In genomic region chr10:63204667-63205391, GRCh38 we compare ENCODE assay signal across 9 cellular contexts.
DNase-seq lines count a peak whose midpoint lies in the region; ATAC-seq and TF ChIP-seq lines count a peak whose summit lies in the region.
"Had no signal": no experiment of that assay in that cellular context is flagged by ENCODE, and none has a peak within 500 bp of the region (broad histone marks: within the 10 kb centered on the region; RNA-seq: fewer than 3 reads in every experiment).

No MANE protein-coding gene starts in this region.

- H3K9ac ChIP-seq in neural progenitor cell, result no peak overlapping the region

- 89% methylated on average over 4 of the region's 4 CpGs for WGBS in hepatocyte (ENCODE audit: low lambda C conversion rate, missing lambda C conversion rate)

- H3K4me3 ChIP-seq in CD4-positive, alpha-beta memory T cell (ENCODE audit: low read length in 2 of 2), result peak overlapping the region in 1 of 2 donors; percentile 7
- no peak overlapping the region for H3K4me3 ChIP-seq in hepatocyte
- no peak overlapping the region for H3K4me3 ChIP-seq in PC-9
- H3K4me3 ChIP-seq in neural progenitor cell, result no peak overlapping the region

- DNase-seq in CD4-positive, alpha-beta memory T cell, result no peak
- DNase-seq in effector memory CD8-positive, alpha-beta T cell, result no peak
- no peak for DNase-seq in hepatocyte (ENCODE audit: low spot score)
- no peak for DNase-seq in PC-9
- DNase-seq in neural progenitor cell (ENCODE audit: low spot score), result no peak
- DNase-seq in HK-2 (ENCODE audit: unreplicated experiment), result no peak
- DNase-seq: NCI-H748 treated with DMSO at 0.1 percent for 48 hours had no signal

- H3K4me1 ChIP-seq in CD4-positive, alpha-beta memory T cell (ENCODE audit: insufficient read depth, low read length), result peaks cover 43% of the 10 kb centered on the region
- H3K4me1 ChIP-seq in hepatocyte (ENCODE audit: insufficient read depth) (peaks cover 10% of the 10 kb centered on the region), PC-9 (replicated peaks; ENCODE audit: insufficient read depth) (no peaks in the 10 kb centered on the region), neural progenitor cell (peaks cover 49% of the 10 kb centered on the region)

- H3K79me2 ChIP-seq in hepatocyte (peaks cover 23% of the 10 kb centered on the region), PC-9 (ENCODE audit: low read depth) (no peaks in the 10 kb centered on the region; the same call in 1 of the 2 replicates), neural progenitor cell (ENCODE audit: low read depth) (peaks cover 70% of the 10 kb centered on the region)

- peak overlapping the region; percentile 3 to 78 (median 64) for H3K27ac Mint-ChIP-seq in CD4-positive, alpha-beta memory T cell
- H3K27ac Mint-ChIP-seq in effector memory CD8-positive, alpha-beta T cell, result peak overlapping the region; percentile 27 to 90
- H3K27ac Mint-ChIP-seq in neural progenitor cell, result no peak overlapping the region

- H3K9me2 ChIP-seq in hepatocyte (replicated peaks; ENCODE audit: insufficient read depth) (no peaks in the 10 kb centered on the region), PC-9 (ENCODE audit: insufficient read depth) (no peaks in the 10 kb centered on the region)

- H3K27ac ChIP-seq in CD4-positive, alpha-beta memory T cell (ENCODE audit: low read depth, low read length), result no peak overlapping the region
- H3K27ac ChIP-seq in hepatocyte (no peak overlapping the region), PC-9 (no peak overlapping the region), neural progenitor cell (no peak overlapping the region)

- ATAC-seq in GM19351 (IDR thresholded peaks at IDR 0.05; ENCODE audit: unreplicated experiment) (peak; percentile 42), HG03280 (IDR thresholded peaks at IDR 0.05; ENCODE audit: unreplicated experiment) (peak; percentile 39)
- peak; percentile 25 for ATAC-seq in effector memory CD8-positive, alpha-beta T cell (replicated peaks)

- no peak for TF ChIP-seq CTCF in hepatocyte (IDR thresholded peaks at IDR 0.05; ENCODE audit: poor library complexity)
- TF ChIP-seq CTCF in PC-9 (conservative IDR thresholded peaks at IDR 0.05), result no peak
- no peak for TF ChIP-seq CTCF in neural progenitor cell (IDR thresholded peaks at IDR 0.05)

- POLR2A ChIA-PET in CD4-positive, alpha-beta memory T cell (lab: Charles Lee; ENCODE audit: partially characterized antibody), result interaction anchor here (1.3 kb wide), 1 partner anchor 317 kb away, joined by 3 read pairs; the partner anchor contains the start of gene REEP3
- POLR2A ChIA-PET in PC-9 (lab: Charles Lee; ENCODE audit: unreplicated experiment), result no interaction called here

- BruUV-seq in PC-9 (replicated peaks; lab: Mats Ljungman, UMichigan), result no TSS peak

- no peaks in the 10 kb centered on the region for H3K9me3 Mint-ChIP-seq in CD4-positive, alpha-beta memory T cell
- H3K9me3 Mint-ChIP-seq in effector memory CD8-positive, alpha-beta T cell, result no peaks in the 10 kb centered on the region
- no peaks in the 10 kb centered on the region for H3K9me3 Mint-ChIP-seq in neural progenitor cell

- peaks cover 29 to 53% of the 10 kb centered on the region in 2 donors for H3K36me3 Mint-ChIP-seq in CD4-positive, alpha-beta memory T cell
- H3K36me3 Mint-ChIP-seq in effector memory CD8-positive, alpha-beta T cell (ENCODE audit: insufficient read depth), result peaks cover 50% of the 10 kb centered on the region
- peaks cover 24% of the 10 kb centered on the region for H3K36me3 Mint-ChIP-seq in neural progenitor cell

- H3K27me3 Mint-ChIP-seq in CD4-positive, alpha-beta memory T cell, result no peaks in the 10 kb centered on the region
- H3K27me3 Mint-ChIP-seq in effector memory CD8-positive, alpha-beta T cell, result no peaks in the 10 kb centered on the region
- no peaks in the 10 kb centered on the region for H3K27me3 Mint-ChIP-seq in neural progenitor cell (ENCODE audit: insufficient read depth, low read depth)

- no peaks in the 10 kb centered on the region for H3F3A ChIP-seq in PC-9 (ENCODE audit: insufficient read depth, low read depth)
- H3F3A ChIP-seq in neural progenitor cell (ENCODE audit: low read depth), result peaks cover 27% of the 10 kb centered on the region

- intact Hi-C loops in CD4-positive, alpha-beta memory T cell (cut with micrococcal nuclease), result no loop called here
- intact Hi-C loops in PC-9 (cut with micrococcal nuclease; ENCODE audit: unreplicated experiment), result no loop called here

- CTCF ChIA-PET in CD4-positive, alpha-beta memory T cell (lab: Charles Lee; ENCODE audit: partially characterized antibody), result interaction anchor here (0.8 to 2.9 kb wide), 4 partner anchors 11 to 515 kb away, joined by 3 to 11 read pairs (median 6); no protein-coding TSS in a partner anchor
- CTCF ChIA-PET in PC-9 (lab: Charles Lee), result no interaction called here

- H3K36me3 ChIP-seq in CD4-positive, alpha-beta memory T cell (ENCODE audit: insufficient read depth, low read length), result peaks cover 6% of the 10 kb centered on the region
- H3K36me3 ChIP-seq in hepatocyte (replicated peaks; ENCODE audit: insufficient read depth, low read depth) (no peaks in the 10 kb centered on the region), PC-9 (ENCODE audit: low read depth) (peaks cover 54% of the 10 kb centered on the region), neural progenitor cell (no peaks in the 10 kb centered on the region)

- H2AFZ ChIP-seq in hepatocyte (no peak overlapping the region), PC-9 (no peak overlapping the region), neural progenitor cell (replicated peaks) (no peak overlapping the region)

- peaks cover 35 to 48% (median 42%) of the 10 kb centered on the region in 4 donors for H3K4me1 Mint-ChIP-seq in CD4-positive, alpha-beta memory T cell
- peaks cover 27 to 41% of the 10 kb centered on the region in 2 donors for H3K4me1 Mint-ChIP-seq in effector memory CD8-positive, alpha-beta T cell (ENCODE audit: low read depth in 2 of 2)
- H3K4me1 Mint-ChIP-seq in neural progenitor cell, result peaks cover 17% of the 10 kb centered on the region

- H3K27me3 ChIP-seq in CD4-positive, alpha-beta memory T cell (ENCODE audit: insufficient read depth, low read length), result no peaks in the 10 kb centered on the region
- H3K27me3 ChIP-seq in hepatocyte (no peaks in the 10 kb centered on the region), PC-9 (ENCODE audit: insufficient read depth, low read depth) (no peaks in the 10 kb centered on the region), neural progenitor cell (no peaks in the 10 kb centered on the region)

- H3K9me3 ChIP-seq in CD4-positive, alpha-beta memory T cell (ENCODE audit: control insufficient read depth in 1 of 2, low read length in 2 of 2), result no peaks in the 10 kb centered on the region
- H3K9me3 ChIP-seq in hepatocyte (ENCODE audit: low read depth) (no peaks in the 10 kb centered on the region), PC-9 (ENCODE audit: insufficient read depth, low read depth) (no peaks in the 10 kb centered on the region), neural progenitor cell (ENCODE audit: low read depth) (no peaks in the 10 kb centered on the region)

- peaks cover 11% of the 10 kb centered on the region for H4K20me1 ChIP-seq in hepatocyte (ENCODE audit: insufficient read depth, poor library complexity, severe bottlenecking)
- peaks cover 32% of the 10 kb centered on the region for H4K20me1 ChIP-seq in PC-9 (ENCODE audit: insufficient read depth)
- H4K20me1 ChIP-seq in neural progenitor cell (ENCODE audit: low read depth), result peaks cover 36% of the 10 kb centered on the region

- H3K4me3 Mint-ChIP-seq in CD4-positive, alpha-beta memory T cell, result peak overlapping the region; percentile 58 to 86 (median 75)
- peak overlapping the region; percentile 55 to 79 for H3K4me3 Mint-ChIP-seq in effector memory CD8-positive, alpha-beta T cell
- no peak overlapping the region for H3K4me3 Mint-ChIP-seq in neural progenitor cell

- no peak overlapping the region for H3K4me2 ChIP-seq in hepatocyte
- H3K4me2 ChIP-seq in PC-9, result no peak overlapping the region
- no peak overlapping the region for H3K4me2 ChIP-seq in neural progenitor cell
